Comparison of ENCODE assay signal across 9 cellular contexts in the genomic region with DNA sequence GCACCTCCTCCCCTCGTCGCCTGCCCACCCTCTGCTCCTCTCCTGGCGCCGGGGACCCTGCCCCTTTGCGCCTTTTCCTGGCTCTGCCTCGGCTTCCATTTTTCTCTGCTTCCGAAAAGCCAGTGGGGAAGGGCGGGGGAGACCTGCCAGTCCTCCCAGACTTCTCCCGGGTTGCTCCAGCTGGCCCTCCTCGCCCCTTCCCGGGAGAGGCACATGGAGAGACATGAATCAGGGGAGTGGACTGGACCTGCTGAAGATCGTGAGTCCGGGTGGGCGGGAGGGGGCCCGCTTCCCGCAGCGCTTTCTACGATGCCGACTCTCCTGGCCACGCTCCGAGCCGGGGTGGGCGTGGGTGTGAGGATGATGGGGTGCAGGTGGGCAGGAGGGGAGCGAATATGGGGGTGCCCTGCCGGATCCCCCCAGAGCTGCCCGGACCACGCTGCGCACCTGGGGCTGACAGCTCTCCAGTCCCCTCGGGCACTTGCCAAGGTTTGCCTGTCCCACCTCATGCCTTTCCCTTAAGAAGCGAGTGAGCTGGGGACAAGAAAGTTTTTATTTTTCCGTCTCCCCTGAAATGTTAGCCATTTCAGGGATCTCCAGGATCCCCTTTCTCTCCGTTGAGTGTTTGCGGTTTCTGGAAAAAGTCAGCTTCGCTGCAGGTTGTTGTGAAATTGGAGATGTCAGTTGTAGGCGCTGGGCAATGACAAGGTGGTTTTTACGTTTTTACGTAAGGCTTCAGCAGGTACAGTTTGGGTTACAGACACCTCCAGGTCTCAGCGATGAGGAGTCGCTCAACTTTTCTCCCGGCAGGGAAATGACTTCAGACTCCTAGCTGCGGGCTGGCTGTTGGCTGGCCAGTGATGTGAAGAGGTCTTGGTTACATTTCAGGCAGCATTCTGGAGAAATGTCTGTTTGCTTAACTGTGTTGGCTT. TPM values are rescaled to one million over a fixed set of nuclear protein-coding genes. Genes with fewer than 3 reads are reported as not detected.
A peak's percentile ranks its signal among the peaks of the same experiment; 100 is the strongest.
DNase-seq lines count a peak whose midpoint lies in the region; ATAC-seq, FAIRE-seq and TF ChIP-seq lines count a peak whose summit lies in the region.
"Had no signal": no experiment of that assay in that cellular context is flagged by ENCODE, and none has a peak within 500 bp of the region (broad histone marks: within the 10 kb centered on the region; RNA-seq: fewer than 3 reads in every experiment).

No MANE protein-coding gene starts in this region.

- H3K9me3 ChIP-seq in heart right ventricle (no peaks in the 10 kb centered on the region), trophoblast cell (ENCODE audit: insufficient read depth, low read depth, low read length) (no peaks in the 10 kb centered on the region)

- H2BK5ac ChIP-seq in trophoblast cell (ENCODE audit: low read depth, low read length, poor library complexity): no peak overlapping the region

- H3K4me3 Mint-ChIP-seq in activated T-cell treated with anti-CD3 and anti-CD28 coated beads, Interleukin-2, amount 50 U/mL, for 24 hours: no peak overlapping the region

- H2BK120ac ChIP-seq in trophoblast cell (ENCODE audit: insufficient read depth, low read length, poor library complexity): no peak overlapping the region

- H2AFZ ChIP-seq in trophoblast cell (ENCODE audit: insufficient read depth, low read length, poor library complexity): peak overlapping the region; percentile 86

- peak overlapping the region; percentile 27 for H3K18ac ChIP-seq in trophoblast cell (ENCODE audit: low read length)

- peak overlapping the region; percentile 19 for H3K14ac ChIP-seq in trophoblast cell (ENCODE audit: low read length)

- H2AK5ac ChIP-seq in trophoblast cell (ENCODE audit: low read length): no peak overlapping the region

- H3K4me2 ChIP-seq in trophoblast cell (ENCODE audit: low read length): peak overlapping the region; percentile 99

- no peak overlapping the region for H3K4ac ChIP-seq in trophoblast cell (ENCODE audit: low read depth, low read length)

- no peak overlapping the region for H4K91ac ChIP-seq in trophoblast cell (ENCODE audit: low read depth, low read length)

- intact Hi-C loops in heart right ventricle (cut with DNase I): loop anchor here in 5 of 10 donors (5.0 to 10.0 kb wide), 6 partner anchors 41 to 229 kb away; no protein-coding TSS in a partner anchor

- TF ChIP-seq CTCF in D721Med (IDR thresholded peaks at IDR 0.05; ENCODE audit: insufficient read depth, missing control alignments) (no peak), heart right ventricle (IDR thresholded peaks at IDR 0.05) (no peak)

- H3K27me3 Mint-ChIP-seq in activated T-cell treated with anti-CD3 and anti-CD28 coated beads, Interleukin-2, amount 50 U/mL, for 24 hours: peaks cover 42% of the 10 kb centered on the region

- no peaks in the 10 kb centered on the region for H3K79me2 ChIP-seq in trophoblast cell (ENCODE audit: control insufficient read depth, insufficient read depth, low read length, poor library complexity)

- H3K27me3 ChIP-seq in heart right ventricle: peaks cover 0 to 44% (median 20%) of the 10 kb centered on the region in 7 donors
- peaks cover 6% of the 10 kb centered on the region for H3K27me3 ChIP-seq in trophoblast cell (ENCODE audit: insufficient read depth, low read length)

- no peaks in the 10 kb centered on the region for H3K36me3 ChIP-seq in heart right ventricle
- H3K36me3 ChIP-seq in trophoblast cell (ENCODE audit: control insufficient read depth in 1 of 2, insufficient read depth in 2 of 2, low read length in 2 of 2): no peaks in the 10 kb centered on the region

- no peak overlapping the region for H2BK12ac ChIP-seq in trophoblast cell (ENCODE audit: low read length)

- no peak overlapping the region for H3K23ac ChIP-seq in trophoblast cell (ENCODE audit: low read length)

- H3K9ac ChIP-seq in trophoblast cell (ENCODE audit: low read length): peak overlapping the region; percentile 51

- H4K8ac ChIP-seq in trophoblast cell (ENCODE audit: low read depth, low read length): peak overlapping the region; percentile 74

- H3K27ac ChIP-seq in heart right ventricle (peak overlapping the region; percentile 51 to 86 (median 82)), trophoblast cell (ENCODE audit: low read depth, low read length) (no peak overlapping the region)

- DNase-seq in D721Med (ENCODE audit: insufficient read length, low spot score): peak; percentile 21
- DNase-seq in SW480 (ENCODE audit: low spot score): peak; percentile 3
- peak in 1 of 2 donors; percentile 14 for DNase-seq in heart right ventricle
- peak in 1 of 2 donors; percentile 31 for DNase-seq in trophoblast cell
- no peak for DNase-seq in dedifferentiated amniotic fluid mesenchymal stem cell (ENCODE audit: extremely low spot score)
- DNase-seq in activated T-cell treated with anti-CD3 and anti-CD28 coated beads, Interleukin-2, amount 50 U/mL, for 24 hours: no peak
- no peak for DNase-seq in hippocampal formation (lab: John Stamatoyannopoulos, UW)
- DNase-seq: Karpas-422 had no signal

- H3K4me1 ChIP-seq in heart right ventricle (peaks cover 0 to 31% (median 15%) of the 10 kb centered on the region in 9 donors), trophoblast cell (ENCODE audit: control insufficient read depth in 1 of 2, insufficient read depth in 2 of 2, low read length in 2 of 2) (peaks cover 7% of the 10 kb centered on the region in 2 experiments)

- H3K36me3 Mint-ChIP-seq in activated T-cell treated with anti-CD3 and anti-CD28 coated beads, Interleukin-2, amount 50 U/mL, for 24 hours (ENCODE audit: low read depth): no peaks in the 10 kb centered on the region

- H3K4me1 Mint-ChIP-seq in activated T-cell treated with anti-CD3 and anti-CD28 coated beads, Interleukin-2, amount 50 U/mL, for 24 hours (ENCODE audit: low read depth): peaks cover 5% of the 10 kb centered on the region

- H3K4me3 ChIP-seq in heart right ventricle: peak overlapping the region; percentile 22 to 76 (median 61)
- H3K4me3 ChIP-seq in trophoblast cell (ENCODE audit: low read depth, low read length): peak overlapping the region; percentile 80

- H3K9me3 Mint-ChIP-seq in activated T-cell treated with anti-CD3 and anti-CD28 coated beads, Interleukin-2, amount 50 U/mL, for 24 hours: no peaks in the 10 kb centered on the region

- H4K12ac ChIP-seq in trophoblast cell (ENCODE audit: low read depth, low read length): no peak overlapping the region

- no peaks in the 10 kb centered on the region for H3K79me1 ChIP-seq in trophoblast cell (ENCODE audit: low read length)

- no peak overlapping the region for H3K27ac Mint-ChIP-seq in activated T-cell treated with anti-CD3 and anti-CD28 coated beads, Interleukin-2, amount 50 U/mL, for 24 hours

- no peak for FAIRE-seq in D721Med (lab: Jason Lieb, UNC)

- ATAC-seq in heart right ventricle: peak; percentile 7 to 54 (median 32)
- no peak for ATAC-seq in HG02678 (IDR thresholded peaks at IDR 0.05; ENCODE audit: unreplicated experiment)

- 3% methylated on average over 41 of the region's 41 CpGs for WGBS in heart right ventricle, 2 donors
- no CpG with 5 or more reads among the region's 41 CpGs for WGBS in trophoblast cell (ENCODE audit: extremely low coverage, insufficient coverage, insufficient read length)

RNA-seq across cellular contexts. Expression of gene CACNB2, which starts 1.0 kb away (rescaled TPM):
- 10 to 100 TPM; 22.3 to 71.1 (median 38.8) TPM for total RNA-seq in heart right ventricle
- 10 to 100 TPM in 1 of 2 donors, 1 to 10 TPM in 1; 8.9 to 16.8 TPM for polyA plus RNA-seq in heart right ventricle
- 0.28 and 0.34 TPM in 2 replicates for polyA plus RNA-seq in trophoblast cell (2013)

Comparison
In these comparisons a context has a peak if more than half of its experiments do, and no peak if none do; other contexts are left out.
1. DNase-seq: peak in D721Med (single experiment) and SW480 (single experiment); none in dedifferentiated amniotic fluid mesenchymal stem cell (single experiment), activated T-cell treated with anti-CD3 and anti-CD28 coated beads, Interleukin-2, amount 50 U/mL, for 24 hours (single experiment) and hippocampal formation (0 of 2).